In the genomic region with DNA sequence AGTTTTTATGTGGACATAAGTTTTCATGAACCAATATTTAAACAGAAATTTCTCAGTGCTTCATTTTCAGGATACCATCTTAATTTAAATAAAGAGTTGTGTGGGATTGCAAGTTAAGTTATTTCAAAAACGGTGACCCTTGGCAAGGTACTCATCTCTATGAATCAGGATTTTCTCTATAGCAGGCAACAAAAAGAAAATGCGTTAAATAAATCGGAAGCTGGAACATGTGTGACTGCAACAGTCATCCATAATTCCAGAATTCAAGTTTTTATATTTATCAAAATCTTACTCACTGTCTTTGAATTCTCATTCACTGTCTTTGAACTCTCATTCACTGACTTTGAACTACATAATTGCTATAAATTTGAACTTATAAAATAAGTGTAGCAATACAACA, we compare ENCODE assay signal across 22 cellular contexts.
"Had no signal": no experiment of that assay in that cellular context is flagged by ENCODE, and none has a peak within 500 bp of the region (broad histone marks: within the 10 kb centered on the region; RNA-seq: fewer than 3 reads in every experiment).

No MANE protein-coding gene starts in this region.

- H3K27me3 ChIP-seq: SJSA1 had no signal

- H3K4me2 ChIP-seq: KMS-11 had no signal

- H3K4me3 ChIP-seq: SJSA1 had no signal

- DNase-seq: activated CD4-positive, alpha-beta T cell treated with anti-CD3 and anti-CD28 coated beads for 48 hours; activated CD4-positive, alpha-beta T cell treated with anti-CD3 and anti-CD28 coated beads, Interleukin-2, amount 50 U/mL, for 48 hours; activated CD8-positive, alpha-beta memory T cell treated with anti-CD3 and anti-CD28 coated beads, Interleukin-2, amount 10 ng/mL, durations not matched to agents 7 days and 5 days; activated effector memory CD4-positive, alpha-beta T cell treated with Interleukin-2 at 50 U/mL for 16 hours; activated naive CD4-positive, alpha-beta T cell; activated T-cell treated with anti-CD3 and anti-CD28 coated beads, Interleukin-2, amount 50 U/mL, for 24 hours; amniotic stem cell; NCI-H1092; NCI-H1417; NCI-H1930; NCI-H2171; NCI-H2227 treated with DMSO at 0.1 percent for 48 hours; NCI-H526 treated with DMSO at 0.1 percent for 48 hours; PC-3; SHP77; SW 1271 had no signal

- H3K9me3 Mint-ChIP-seq: activated naive CD4-positive, alpha-beta T cell treated with anti-CD3 and anti-CD28 coated beads, Interleukin-2, amount 50 U/mL, for 24 hours; activated T-cell treated with anti-CD3 and anti-CD28 coated beads, Interleukin-2, amount 50 U/mL, for 24 hours; activated T-helper 1 cell treated with anti-CD3 and anti-CD28 coated beads, Interleukin-12 subunit alpha, Interleukin-12 subunit beta, Interleukin-2, Interleukin-4 antibody, amounts not matched to agents 30 ng/mL and 10 ng/mL and 1 ng/mL, durations not matched to agents 14 hours and 24 hours and 36 hours; brain; T-helper 1 cell treated with Interleukin-12 subunit alpha and Interleukin-12 subunit beta and Interleukin-4 antibody, amounts not matched to agents 30 μg/mL and 1 μg/mL, for 36 hours had no signal

- H3K9me3 ChIP-seq: SJSA1 had no signal

- H3K36me3 Mint-ChIP-seq: activated CD8-positive, alpha-beta memory T cell treated with anti-CD3 and anti-CD28 coated beads, Interleukin-2, amount 10 ng/mL, durations not matched to agents 7 days and 5 days; activated naive CD4-positive, alpha-beta T cell treated with anti-CD3 and anti-CD28 coated beads, Interleukin-2, amount 50 U/mL, for 24 hours; brain had no signal

- H3K9ac ChIP-seq: KMS-11 had no signal

- H3K27ac ChIP-seq: KMS-11 had no signal

- H3K4me1 Mint-ChIP-seq: activated CD8-positive, alpha-beta memory T cell treated with anti-CD3 and anti-CD28 coated beads, Interleukin-2, amount 10 ng/mL, durations not matched to agents 7 days and 5 days; activated naive CD4-positive, alpha-beta T cell treated with anti-CD3 and anti-CD28 coated beads, Interleukin-2, amount 50 U/mL, for 24 hours had no signal

- H3K36me3 ChIP-seq: SJSA1 had no signal

- H3K27ac Mint-ChIP-seq: activated CD8-positive, alpha-beta memory T cell treated with anti-CD3 and anti-CD28 coated beads, Interleukin-2, amount 10 ng/mL, durations not matched to agents 7 days and 5 days; activated naive CD4-positive, alpha-beta T cell treated with anti-CD3 and anti-CD28 coated beads, Interleukin-2, amount 50 U/mL, for 24 hours; activated T-cell treated with anti-CD3 and anti-CD28 coated beads, Interleukin-2, amount 50 U/mL, for 24 hours; activated T-helper 1 cell treated with anti-CD3 and anti-CD28 coated beads, Interleukin-12 subunit alpha, Interleukin-12 subunit beta, Interleukin-2, Interleukin-4 antibody, amounts not matched to agents 30 ng/mL and 10 ng/mL and 1 ng/mL, durations not matched to agents 14 hours and 24 hours and 36 hours; brain; T-helper 1 cell treated with Interleukin-12 subunit alpha and Interleukin-12 subunit beta and Interleukin-4 antibody, amounts not matched to agents 30 μg/mL and 1 μg/mL, for 36 hours had no signal

- H3K4me3 Mint-ChIP-seq: activated CD8-positive, alpha-beta memory T cell treated with anti-CD3 and anti-CD28 coated beads, Interleukin-2, amount 10 ng/mL, durations not matched to agents 7 days and 5 days; activated naive CD4-positive, alpha-beta T cell treated with anti-CD3 and anti-CD28 coated beads, Interleukin-2, amount 50 U/mL, for 24 hours; activated T-cell treated with anti-CD3 and anti-CD28 coated beads, Interleukin-2, amount 50 U/mL, for 24 hours; activated T-helper 1 cell treated with anti-CD3 and anti-CD28 coated beads, Interleukin-12 subunit alpha, Interleukin-12 subunit beta, Interleukin-2, Interleukin-4 antibody, amounts not matched to agents 30 ng/mL and 10 ng/mL and 1 ng/mL, durations not matched to agents 14 hours and 24 hours and 36 hours; brain; T-helper 1 cell treated with Interleukin-12 subunit alpha and Interleukin-12 subunit beta and Interleukin-4 antibody, amounts not matched to agents 30 μg/mL and 1 μg/mL, for 36 hours had no signal

- H3K27me3 Mint-ChIP-seq: activated naive CD4-positive, alpha-beta T cell treated with anti-CD3 and anti-CD28 coated beads, Interleukin-2, amount 50 U/mL, for 24 hours had no signal
